Comparison of ENCODE assay signal across 9 cellular contexts in the genomic region with DNA sequence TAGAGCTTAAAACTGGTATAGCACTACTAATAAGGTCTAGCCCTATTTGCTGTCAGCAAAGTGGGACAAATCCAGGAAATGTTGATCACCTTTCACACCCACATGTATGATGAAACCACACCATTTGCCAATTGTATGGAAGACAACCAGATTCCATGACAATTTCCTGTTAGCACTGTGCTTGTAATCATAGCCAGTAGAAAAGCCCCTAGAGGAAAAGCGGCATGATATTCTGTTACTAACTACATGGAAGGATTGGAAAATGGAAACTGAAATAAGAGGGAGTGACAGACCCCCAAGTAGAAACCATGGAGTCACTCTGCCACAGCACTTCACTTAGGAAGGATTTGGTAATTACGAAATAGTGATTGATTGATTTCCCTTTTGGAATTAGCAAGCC. TPM values are rescaled to one million over a fixed set of nuclear protein-coding genes. Genes with fewer than 3 reads are reported as not detected.
A peak's percentile ranks its signal among the peaks of the same experiment; 100 is the strongest.
DNase-seq lines count a peak whose midpoint lies in the region; ATAC-seq and TF ChIP-seq lines count a peak whose summit lies in the region.
"Had no signal": no experiment of that assay in that cellular context is flagged by ENCODE, and none has a peak within 500 bp of the region (broad histone marks: within the 10 kb centered on the region; RNA-seq: fewer than 3 reads in every experiment).

No MANE protein-coding gene starts in this region.

- TF ChIP-seq CTCF in VCaP (conservative IDR thresholded peaks at IDR 0.05) (no peak), hepatocyte (IDR thresholded peaks at IDR 0.05; ENCODE audit: poor library complexity) (no peak)

- no peaks in the 10 kb centered on the region for H3K9me3 Mint-ChIP-seq in T-helper 2 cell treated with Interferon-gamma antibody and Interleukin-4, amounts not matched to agents 5 μg/mL and 100 μg/mL, for 36 hours
- H3K9me3 Mint-ChIP-seq in stimulated activated memory B cell treated with anti-CD40 and anti-IgM and Interleukin-4, amounts not matched to agents 10 μg/mL and 1 μg/mL and 100 μg/mL, for 72 hours: no peaks in the 10 kb centered on the region

- H3K9me3 ChIP-seq in hepatocyte (ENCODE audit: low read depth): no peaks in the 10 kb centered on the region

- H3K4me1 Mint-ChIP-seq in T-helper 2 cell treated with Interferon-gamma antibody and Interleukin-4, amounts not matched to agents 5 μg/mL and 100 μg/mL, for 36 hours (ENCODE audit: low read depth): peaks cover 51% of the 10 kb centered on the region
- peaks cover 51% of the 10 kb centered on the region for H3K4me1 Mint-ChIP-seq in stimulated activated memory B cell treated with anti-CD40 and anti-IgM and Interleukin-4, amounts not matched to agents 10 μg/mL and 1 μg/mL and 100 μg/mL, for 72 hours

- peak overlapping the region; percentile 95 for H3K27ac ChIP-seq in VCaP
- H3K27ac ChIP-seq in hepatocyte: peak overlapping the region; percentile 76

- peaks cover 12% of the 10 kb centered on the region for H3K27me3 Mint-ChIP-seq in T-helper 2 cell treated with Interferon-gamma antibody and Interleukin-4, amounts not matched to agents 5 μg/mL and 100 μg/mL, for 36 hours (ENCODE audit: low read depth)
- no peaks in the 10 kb centered on the region for H3K27me3 Mint-ChIP-seq in stimulated activated memory B cell treated with anti-CD40 and anti-IgM and Interleukin-4, amounts not matched to agents 10 μg/mL and 1 μg/mL and 100 μg/mL, for 72 hours

- no peak for DNase-seq in T-helper 2 cell treated with Interferon-gamma antibody and Interleukin-4, amounts not matched to agents 5 μg/mL and 100 μg/mL, for 36 hours (ENCODE audit: low spot score)
- DNase-seq in T-helper 2 cell (no peak), hepatocyte (ENCODE audit: low spot score) (no peak), SIG-M5 (lab: John Stamatoyannopoulos, UW) (no peak)
- DNase-seq: Right ventricle myocardium superior had no signal

- WGBS in hepatocyte (ENCODE audit: low lambda C conversion rate, missing lambda C conversion rate): 91% methylated on average over 2 of the region's 2 CpGs

- peaks cover 25% of the 10 kb centered on the region for H3K79me2 ChIP-seq in hepatocyte

- H3K36me3 ChIP-seq in hepatocyte (replicated peaks; ENCODE audit: insufficient read depth, low read depth): no peaks in the 10 kb centered on the region

- peaks cover 30% of the 10 kb centered on the region for H3K4me1 ChIP-seq in hepatocyte (ENCODE audit: insufficient read depth)

- H2AFZ ChIP-seq in hepatocyte: no peak overlapping the region

- peak overlapping the region; percentile 78 for H3K4me3 Mint-ChIP-seq in T-helper 2 cell treated with Interferon-gamma antibody and Interleukin-4, amounts not matched to agents 5 μg/mL and 100 μg/mL, for 36 hours
- no peak overlapping the region for H3K4me3 Mint-ChIP-seq in stimulated activated memory B cell treated with anti-CD40 and anti-IgM and Interleukin-4, amounts not matched to agents 10 μg/mL and 1 μg/mL and 100 μg/mL, for 72 hours

- peaks cover 3% of the 10 kb centered on the region for H3K36me3 Mint-ChIP-seq in T-helper 2 cell treated with Interferon-gamma antibody and Interleukin-4, amounts not matched to agents 5 μg/mL and 100 μg/mL, for 36 hours (ENCODE audit: low read depth)
- H3K36me3 Mint-ChIP-seq in stimulated activated memory B cell treated with anti-CD40 and anti-IgM and Interleukin-4, amounts not matched to agents 10 μg/mL and 1 μg/mL and 100 μg/mL, for 72 hours: no peaks in the 10 kb centered on the region

- H4K20me1 ChIP-seq in hepatocyte (ENCODE audit: insufficient read depth, poor library complexity, severe bottlenecking): no peaks in the 10 kb centered on the region

- ATAC-seq in stimulated activated memory B cell treated with anti-CD40 and anti-IgM and Interleukin-4, amounts not matched to agents 10 μg/mL and 1 μg/mL and 100 μg/mL, for 72 hours: no peak
- ATAC-seq in GM18867 (IDR thresholded peaks at IDR 0.05; ENCODE audit: unreplicated experiment) (no peak), GM21360 (IDR thresholded peaks at IDR 0.05; ENCODE audit: unreplicated experiment) (no peak)

- no peak overlapping the region for H3K4me3 ChIP-seq in hepatocyte

- H3K27ac Mint-ChIP-seq in T-helper 2 cell treated with Interferon-gamma antibody and Interleukin-4, amounts not matched to agents 5 μg/mL and 100 μg/mL, for 36 hours: no peak overlapping the region
- peak overlapping the region; percentile 21 for H3K27ac Mint-ChIP-seq in stimulated activated memory B cell treated with anti-CD40 and anti-IgM and Interleukin-4, amounts not matched to agents 10 μg/mL and 1 μg/mL and 100 μg/mL, for 72 hours

- H3K27me3 ChIP-seq in hepatocyte: no peaks in the 10 kb centered on the region

- H3K9me2 ChIP-seq in hepatocyte (replicated peaks; ENCODE audit: insufficient read depth): no peaks in the 10 kb centered on the region

- H3K4me2 ChIP-seq in hepatocyte: peak overlapping the region; percentile 93

RNA-seq across cellular contexts. Expression of gene SPATA6L, which starts 0.9 kb away (rescaled TPM):
- 1.0 and 2.5 TPM in 2 replicates for total RNA-seq in hepatocyte
- 2.0 and 2.3 TPM in 2 replicates for polyA plus RNA-seq in hepatocyte

RNA-seq across cellular contexts. Expression of gene PLPP6, which starts 3.3 kb away (rescaled TPM):
- total RNA-seq in hepatocyte: 28.1 and 32.1 TPM in 2 replicates
- 19.6 and 23.5 TPM in 2 replicates for polyA plus RNA-seq in hepatocyte

RNA-seq across cellular contexts. Expression of gene CDC37L1, which starts 14.0 kb away (rescaled TPM):
- total RNA-seq in hepatocyte: 25.5 and 28.6 TPM in 2 replicates
- polyA plus RNA-seq in hepatocyte: 15.3 and 17.2 TPM in 2 replicates
